12 cellular contexts compared by ENCODE assay signal in the genomic region with DNA sequence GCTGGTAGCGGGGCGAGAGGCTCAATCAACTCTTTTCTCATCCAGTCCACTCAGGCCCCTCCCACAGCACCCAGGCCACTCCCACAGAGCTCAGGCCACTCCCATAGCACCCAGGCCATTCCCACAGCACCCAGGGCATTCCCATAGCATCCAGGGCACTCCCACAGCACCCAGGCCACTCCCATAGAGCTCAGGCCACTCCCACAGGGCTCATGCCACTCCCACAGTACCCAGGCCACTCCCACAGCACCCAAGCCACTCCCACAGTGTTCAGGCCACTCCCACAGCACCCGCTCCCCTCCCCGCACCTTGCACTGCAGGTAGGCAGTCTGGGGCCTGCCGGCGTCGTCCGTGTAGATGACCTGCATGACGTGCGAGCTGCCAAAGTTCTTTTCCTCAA. TPM values are rescaled to one million over a fixed set of nuclear protein-coding genes. Genes with fewer than 3 reads are reported as not detected.
DNase-seq lines count a peak whose midpoint lies in the region; ATAC-seq and TF ChIP-seq lines count a peak whose summit lies in the region.
"Not testable (repeated sequence)": the region's sequence is repeated elsewhere in the genome, so short reads cannot be mapped to it uniquely, and the experiment has no call there.
"Had no signal": no experiment of that assay in that cellular context is flagged by ENCODE, and none has a peak within 500 bp of the region (broad histone marks: within the 10 kb centered on the region; RNA-seq: fewer than 3 reads in every experiment).

No MANE protein-coding gene starts in this region.

- not testable (repeated sequence) for H3K27me3 ChIP-seq in CD8-positive, alpha-beta memory T cell (ENCODE audit: insufficient read depth, low read length, poor library complexity, severe bottlenecking); right lobe of liver

- H3K4me3 ChIP-seq in CD8-positive, alpha-beta memory T cell (ENCODE audit: low read length); HEK293 (ENCODE audit: low read depth, low read length); OCI-LY7 (ENCODE audit: low read depth, low read length, poor library complexity, severe bottlenecking); right lobe of liver: not testable (repeated sequence)

- not testable (repeated sequence) for BruUV-seq in OCI-LY7 (replicated peaks; lab: Mats Ljungman, UMichigan)

- not testable (repeated sequence) for H4K20me1 ChIP-seq in OCI-LY7 (ENCODE audit: insufficient read depth, low read length)

- 48% methylated on average over 6 of the region's 10 CpGs for WGBS in right lobe of liver (ENCODE audit: insufficient coverage, low coverage, low lambda C conversion rate, missing lambda C conversion rate)

- H3K9me3 ChIP-seq in CD8-positive, alpha-beta memory T cell (ENCODE audit: low read length); HEK293 (ENCODE audit: control insufficient read depth, insufficient read depth, low read depth, low read length); OCI-LY7 (ENCODE audit: low read length); right lobe of liver: not testable (repeated sequence)

- not testable (repeated sequence) for H3K9me2 ChIP-seq in OCI-LY7 (ENCODE audit: insufficient read depth, low read length)

- not testable (repeated sequence) for H3K4me3 Mint-ChIP-seq in CD8-positive, alpha-beta memory T cell; activated T-helper 17 cell treated with anti-CD3 and anti-CD28 coated beads, Interleukin-2, amount 50 U/mL, for 72 hours
- peak overlapping the region; percentile 37; the same call in 1 of the 2 replicates for H3K4me3 Mint-ChIP-seq in WTC11

- H3K9me3 Mint-ChIP-seq in CD8-positive, alpha-beta memory T cell; WTC11; activated T-helper 17 cell treated with anti-CD3 and anti-CD28 coated beads, Interleukin-2, amount 50 U/mL, for 72 hours: not testable (repeated sequence)

- DNase-seq in CD8-positive, alpha-beta memory T cell, result peak in 4 of 5 donors; percentile 20 to 56 (median 47)
- DNase-seq in OCI-LY7 (ENCODE audit: low spot score) (peak; percentile 44), WTC11 (ENCODE audit: low spot score) (peak; percentile 78), dermis blood vessel endothelial cell (peak; percentile 37)
- not testable (repeated sequence) for DNase-seq in right lobe of liver
- peak; percentile 42 to 49 for DNase-seq in stimulated activated CD4-positive, alpha-beta T cell treated with anti-CD3 and anti-CD28 coated beads, Interleukin-2, amount 100 ng/mL, for 24 hours

- H3K27me3 Mint-ChIP-seq in CD8-positive, alpha-beta memory T cell; activated T-helper 17 cell treated with anti-CD3 and anti-CD28 coated beads, Interleukin-2, amount 50 U/mL, for 72 hours: not testable (repeated sequence)
- H3K27me3 Mint-ChIP-seq in WTC11 (ENCODE audit: low read depth), result peaks cover 29% of the 10 kb centered on the region

- H3K4me1 ChIP-seq in CD8-positive, alpha-beta memory T cell (ENCODE audit: insufficient read depth, low read length); HEK293 (ENCODE audit: control insufficient read depth, insufficient read depth, low read length); OCI-LY7 (ENCODE audit: insufficient read depth, low read length, poor library complexity, severe bottlenecking); right lobe of liver: not testable (repeated sequence)

- intact Hi-C loops in OCI-LY7 (cut with micrococcal nuclease; ENCODE audit: unreplicated experiment), result loop anchor here (1.0 kb wide), 1 partner anchor 10 kb away; no protein-coding TSS in a partner anchor
- intact Hi-C loops in right lobe of liver (cut with DNase I), result not testable (repeated sequence)

- peaks cover 0 to 10% (median 2%) of the 10 kb centered on the region in 3 donors for H3K36me3 Mint-ChIP-seq in CD8-positive, alpha-beta memory T cell
- not testable (repeated sequence) for H3K36me3 Mint-ChIP-seq in WTC11
- peaks cover 12% of the 10 kb centered on the region for H3K36me3 Mint-ChIP-seq in activated T-helper 17 cell treated with anti-CD3 and anti-CD28 coated beads, Interleukin-2, amount 50 U/mL, for 72 hours (ENCODE audit: low read depth)

- not testable (repeated sequence) for H3K36me3 ChIP-seq in CD8-positive, alpha-beta memory T cell (ENCODE audit: insufficient read depth, low read length); HEK293 (ENCODE audit: control insufficient read depth in 2 of 2, insufficient read depth in 1 of 2, low read length in 2 of 2); OCI-LY7 (ENCODE audit: insufficient read depth, low read length); right lobe of liver

- TF ChIP-seq POLR2A in right lobe of liver (IDR thresholded peaks at IDR 0.05), result not testable (repeated sequence)

- H3K4me1 Mint-ChIP-seq in CD8-positive, alpha-beta memory T cell, result peaks cover 5 to 11% (median 8%) of the 10 kb centered on the region in 3 donors
- H3K4me1 Mint-ChIP-seq in WTC11; activated T-helper 17 cell treated with anti-CD3 and anti-CD28 coated beads, Interleukin-2, amount 50 U/mL, for 72 hours: not testable (repeated sequence)

- CTCF ChIA-PET in CD8-positive, alpha-beta memory T cell (lab: Charles Lee); HEK293 (lab: Yijun Ruan, JAX); OCI-LY7 (lab: Charles Lee; ENCODE audit: unreplicated experiment): not testable (repeated sequence)
- CTCF ChIA-PET in WTC11 (lab: Charles Lee), result interaction anchor here (0.5 to 0.6 kb wide), 2 partner anchors 16 to 454 kb away, joined by 3 read pairs; no protein-coding TSS in a partner anchor

- TF ChIP-seq CTCF in HEK293 (tag by site-specific recombination; IDR thresholded peaks at IDR 0.05); OCI-LY7 (conservative IDR thresholded peaks at IDR 0.05; ENCODE audit: low read length); WTC11 (IDR thresholded peaks at IDR 0.05); right lobe of liver (IDR thresholded peaks at IDR 0.05): not testable (repeated sequence)

- not testable (repeated sequence) for H2AFZ ChIP-seq in OCI-LY7 (ENCODE audit: low read length)

- not testable (repeated sequence) for H3K27ac Mint-ChIP-seq in CD8-positive, alpha-beta memory T cell; WTC11; activated T-helper 17 cell treated with anti-CD3 and anti-CD28 coated beads, Interleukin-2, amount 50 U/mL, for 72 hours

- POLR2A ChIA-PET in CD8-positive, alpha-beta memory T cell (lab: Charles Lee); HEK293 (lab: Yijun Ruan, JAX); OCI-LY7 (lab: Charles Lee); WTC11 (lab: Charles Lee): not testable (repeated sequence)

- not testable (repeated sequence) for H3K27ac ChIP-seq in CD8-positive, alpha-beta memory T cell (ENCODE audit: low read depth, low read length); HEK293 (ENCODE audit: extremely low read depth, low read depth, low read length); OCI-LY7 (ENCODE audit: low read depth, low read length, poor library complexity, severe bottlenecking); right lobe of liver

- not testable (repeated sequence) for H3K79me2 ChIP-seq in OCI-LY7 (ENCODE audit: insufficient read depth, low read depth, low read length)

- ATAC-seq in WTC11, result peak; percentile 89
- ATAC-seq in activated T-helper 17 cell treated with anti-CD3 and anti-CD28 coated beads, Interleukin-2, amount 50 U/mL, for 72 hours (replicated peaks), result peak; percentile 39
- peak; percentile 2 to 39 (median 2) for ATAC-seq in right lobe of liver

- not testable (repeated sequence) for H3K4me2 ChIP-seq in OCI-LY7 (ENCODE audit: low read length)

RNA-seq across cellular contexts. Expression of a gene that starts 8.1 kb away (rescaled TPM):
- total RNA-seq in CD8-positive, alpha-beta memory T cell, result 100 to 1,000 TPM; 144 to 154 TPM
- polyA plus RNA-seq in CD8-positive, alpha-beta memory T cell, result 184 TPM
- total RNA-seq in OCI-LY7 (2014; rRNA removed; shearing (Covaris generic)), result 124 and 133 TPM in 2 replicates
- total RNA-seq in OCI-LY7 (2022) (121 and 137 TPM in 2 replicates), WTC11 (2021) (34.3 to 36.8 TPM (median 36.1 TPM) in 3 replicates), dermis blood vessel endothelial cell (153 and 182 TPM in 2 replicates), right lobe of liver (10 to 100 TPM; 30.7 to 48.1 (median 36.9) TPM)
- total RNA-seq in activated T-helper 17 cell treated with anti-CD3 and anti-CD28 coated beads, Interleukin-2, amount 50 U/mL, for 72 hours, result 100 to 1,000 TPM in 1 of 2 donors, 10 to 100 TPM in 1; 93.8 to 137 TPM

RNA-seq across cellular contexts. Expression of a gene that starts 29.0 kb away (rescaled TPM):
- total RNA-seq in CD8-positive, alpha-beta memory T cell, result under 1 TPM; 0.38 to 0.44 TPM
- polyA plus RNA-seq in CD8-positive, alpha-beta memory T cell, result not detected
- total RNA-seq in OCI-LY7 (2014; rRNA removed; shearing (Covaris generic)), result 0.69 TPM in 1 of 2 replicates, not detected in the other
- total RNA-seq in OCI-LY7 (2022), result 0.80 and 1.1 TPM in 2 replicates
- 2.4 to 5.6 TPM (median 3.9 TPM) in 3 replicates for total RNA-seq in WTC11 (2021)
- total RNA-seq in activated T-helper 17 cell treated with anti-CD3 and anti-CD28 coated beads, Interleukin-2, amount 50 U/mL, for 72 hours, result 1 to 10 TPM in 1 of 2 donors, not detected in 1; 2.4 TPM
- 0.19 and 0.51 TPM in 2 replicates for total RNA-seq in dermis blood vessel endothelial cell
- under 1 TPM in 3 of 6 experiments, not detected in 3; 0.31 to 0.56 (median 0.46) TPM for total RNA-seq in right lobe of liver

RNA-seq across cellular contexts. Expression of a gene that starts 38.7 kb away (rescaled TPM):
- not detected for total RNA-seq in CD8-positive, alpha-beta memory T cell
- polyA plus RNA-seq in CD8-positive, alpha-beta memory T cell, result 0.25 TPM
- total RNA-seq in OCI-LY7 (2014; rRNA removed; shearing (Covaris generic)), result not detected in 2 replicates
- total RNA-seq in OCI-LY7 (2022) (not detected in 2 replicates), WTC11 (2021) (0.07 TPM in 1 of 3 replicates, not detected in the others), dermis blood vessel endothelial cell (not detected in 2 replicates), right lobe of liver (not detected)
- not detected for total RNA-seq in activated T-helper 17 cell treated with anti-CD3 and anti-CD28 coated beads, Interleukin-2, amount 50 U/mL, for 72 hours
- total RNA-seq: aorta, spleen, thyroid gland had no signal
- polyA plus RNA-seq: pancreas, spleen had no signal

RNA-seq across cellular contexts. Expression of a gene that starts 46.0 kb away (rescaled TPM):
- 10 to 100 TPM; 42.3 to 42.4 TPM for total RNA-seq in CD8-positive, alpha-beta memory T cell
- polyA plus RNA-seq in CD8-positive, alpha-beta memory T cell, result 22.0 TPM
- total RNA-seq in OCI-LY7 (2014; rRNA removed; shearing (Covaris generic)), result 83.8 and 90.0 TPM in 2 replicates
- total RNA-seq in OCI-LY7 (2022) (87.9 and 99.3 TPM in 2 replicates), WTC11 (2021) (20.9 to 25.3 TPM (median 24.7 TPM) in 3 replicates), dermis blood vessel endothelial cell (13.9 and 16.2 TPM in 2 replicates), right lobe of liver (10 to 100 TPM in 5 of 6 experiments, 1 to 10 TPM in 1; 8.7 to 22.9 (median 14.6) TPM)
- 10 to 100 TPM; 27.8 to 33.9 TPM for total RNA-seq in activated T-helper 17 cell treated with anti-CD3 and anti-CD28 coated beads, Interleukin-2, amount 50 U/mL, for 72 hours

Comparison
In these comparisons a context has a peak if more than half of its experiments do, and no peak if none do; other contexts are left out.
1. ATAC-seq: peak in every context shown above with its lines; median percentile 89 in WTC11; 39 in activated T-helper 17 cell treated with anti-CD3 and anti-CD28 coated beads, Interleukin-2, amount 50 U/mL, for 72 hours; 2 in right lobe of liver.